Comparison of ENCODE assay signal across 24 cellular contexts in genomic region chr7:134731616-134732015, GRCh38. TPM values are rescaled to one million over a fixed set of nuclear protein-coding genes. Genes with fewer than 3 reads are reported as not detected.
DNase-seq lines count a peak whose midpoint lies in the region; ATAC-seq and TF ChIP-seq lines count a peak whose summit lies in the region.
"Had no signal": no experiment of that assay in that cellular context is flagged by ENCODE, and none has a peak within 500 bp of the region (broad histone marks: within the 10 kb centered on the region; RNA-seq: fewer than 3 reads in every experiment).

No MANE protein-coding gene starts in this region.

- CTCF ChIA-PET in SK-N-SH (lab: Yijun Ruan, JAX): interaction anchor here (0.8 kb wide), 1 partner anchor 19 kb away, joined by 3 read pairs; no protein-coding TSS in a partner anchor

- H3K4me3 ChIP-seq in SK-N-SH (ENCODE audit: low read depth in 2 of 2, low read length in 1 of 2) (no peak overlapping the region), MM.1S (ENCODE audit: low read length) (no peak overlapping the region)
- H3K4me3 ChIP-seq: dorsolateral prefrontal cortex, lower lobe of right lung, neural progenitor cell, testis had no signal

- H2AFZ ChIP-seq in SK-N-SH (ENCODE audit: low read depth) (no peak overlapping the region), MM.1S (ENCODE audit: low read length) (no peak overlapping the region)
- H2AFZ ChIP-seq: neural progenitor cell had no signal

- H3K9me3 ChIP-seq in SK-N-SH: no peaks in the 10 kb centered on the region
- H3K9me3 ChIP-seq in MM.1S (replicated peaks; ENCODE audit: insufficient read depth, low read length): no peaks in the 10 kb centered on the region
- H3K9me3 ChIP-seq: lower lobe of right lung, testis had no signal

- H3K79me2 ChIP-seq in SK-N-SH (ENCODE audit: insufficient read depth): no peaks in the 10 kb centered on the region
- H3K79me2 ChIP-seq in MM.1S (ENCODE audit: low read length): no peaks in the 10 kb centered on the region

- H3K36me3 Mint-ChIP-seq in dendritic cell treated with granulocyte-macrophage colony-stimulating factor and Interleukin-4, amounts not matched to agents 40 ng/mL and 50 ng/mL, for 4 days (ENCODE audit: low read depth): no peaks in the 10 kb centered on the region
- H3K36me3 Mint-ChIP-seq in stimulated activated naive CD8-positive, alpha-beta T cell treated with anti-CD3 and anti-CD28 coated beads, Interleukin-15, Interleukin-2, amounts not matched to agents 100 ng/mL and 50 ng/mL, for 24 hours (ENCODE audit: low read depth): no peaks in the 10 kb centered on the region
- H3K36me3 Mint-ChIP-seq: CD8-positive, alpha-beta T cell; neural progenitor cell had no signal

- peaks cover 74% of the 10 kb centered on the region for H3K4me1 Mint-ChIP-seq in dendritic cell treated with granulocyte-macrophage colony-stimulating factor and Interleukin-4, amounts not matched to agents 40 ng/mL and 50 ng/mL, for 4 days (ENCODE audit: low read depth)
- peaks cover 15% of the 10 kb centered on the region for H3K4me1 Mint-ChIP-seq in stimulated activated naive CD8-positive, alpha-beta T cell treated with anti-CD3 and anti-CD28 coated beads, Interleukin-15, Interleukin-2, amounts not matched to agents 100 ng/mL and 50 ng/mL, for 24 hours (ENCODE audit: low read depth)
- H3K4me1 Mint-ChIP-seq: activated naive CD4-positive, alpha-beta T cell treated with anti-CD3 and anti-CD28 coated beads, Interleukin-2, amount 50 U/mL, for 24 hours had no signal

- TF ChIP-seq CTCF in SK-N-SH (IDR thresholded peaks at IDR 0.05): no peak
- TF ChIP-seq CTCF in MM.1S (IDR thresholded peaks at IDR 0.05; ENCODE audit: low read length): no peak

- no peaks in the 10 kb centered on the region for H3K27me3 ChIP-seq in SK-N-SH (ENCODE audit: insufficient read depth)
- H3K27me3 ChIP-seq in MM.1S (replicated peaks; ENCODE audit: insufficient read depth, low read length): no peaks in the 10 kb centered on the region
- H3K27me3 ChIP-seq: dorsolateral prefrontal cortex, neural progenitor cell, testis had no signal

- TF ChIP-seq RAD21 in SK-N-SH (IDR thresholded peaks at IDR 0.05; ENCODE audit: low read length): no peak

- H3K9ac ChIP-seq in SK-N-SH (no peak overlapping the region), MM.1S (ENCODE audit: low read length) (no peak overlapping the region)
- H3K9ac ChIP-seq: neural progenitor cell had no signal

- 72% methylated on average over 1 of the region's 1 CpG for WGBS in SK-N-SH (ENCODE audit: low lambda C conversion rate)

- peak overlapping the region; percentile 56 for H3K27ac Mint-ChIP-seq in dendritic cell treated with granulocyte-macrophage colony-stimulating factor and Interleukin-4, amounts not matched to agents 40 ng/mL and 50 ng/mL, for 4 days
- peak overlapping the region; percentile 80 for H3K27ac Mint-ChIP-seq in stimulated activated naive CD8-positive, alpha-beta T cell treated with anti-CD3 and anti-CD28 coated beads, Interleukin-15, Interleukin-2, amounts not matched to agents 100 ng/mL and 50 ng/mL, for 24 hours
- H3K27ac Mint-ChIP-seq: activated naive CD4-positive, alpha-beta T cell treated with anti-CD3 and anti-CD28 coated beads, Interleukin-2, amount 50 U/mL, for 24 hours; CD8-positive, alpha-beta T cell; IgD-negative memory B cell; neural progenitor cell; progenitor cell of endocrine pancreas had no signal

- H3K9me3 Mint-ChIP-seq in dendritic cell treated with granulocyte-macrophage colony-stimulating factor and Interleukin-4, amounts not matched to agents 40 ng/mL and 50 ng/mL, for 4 days: peaks cover 7% of the 10 kb centered on the region
- H3K9me3 Mint-ChIP-seq in stimulated activated naive CD8-positive, alpha-beta T cell treated with anti-CD3 and anti-CD28 coated beads, Interleukin-15, Interleukin-2, amounts not matched to agents 100 ng/mL and 50 ng/mL, for 24 hours: no peaks in the 10 kb centered on the region
- H3K9me3 Mint-ChIP-seq: activated naive CD4-positive, alpha-beta T cell treated with anti-CD3 and anti-CD28 coated beads, Interleukin-2, amount 50 U/mL, for 24 hours; CD8-positive, alpha-beta T cell had no signal

- no peak for TF ChIP-seq EP300 in SK-N-SH (IDR thresholded peaks at IDR 0.05; ENCODE audit: borderline replicate concordance in 1 of 2, low read depth in 1 of 2, low read length in 1 of 2)

- H3F3A ChIP-seq in SK-N-SH (replicated peaks; ENCODE audit: insufficient read depth) (peaks cover 30% of the 10 kb centered on the region), MM.1S (ENCODE audit: insufficient read depth, low read length) (0 out of 2 replicates have a peak, but pooled peaks cover 6% of the 10 kb centered on the region)

- no peak for DNase-seq in SK-N-SH
- peak; percentile 41 for DNase-seq in MM.1S
- DNase-seq in NCI-H2107 (lab: John Stamatoyannopoulos, UW): no peak
- no peak for DNase-seq in stimulated activated CD8-positive, alpha-beta memory T cell treated with anti-CD3 and anti-CD28 coated beads, Interleukin-4, amount 100 ng/mL, for 48 hours
- DNase-seq: activated CD4-positive, CD25-positive, alpha-beta regulatory T cell; CD8-positive, alpha-beta T cell; central memory CD4-positive, alpha-beta T cell; dorsolateral prefrontal cortex; lower lobe of right lung; NCI-H1105 treated with DMSO at 0.1 percent for 48 hours; NCI-H2081; NCI-H446; PC-3; Right ventricle myocardium superior; testis had no signal

- intact Hi-C loops in dendritic cell treated with granulocyte-macrophage colony-stimulating factor and Interleukin-4, amounts not matched to agents 40 ng/mL and 50 ng/mL, for 4 days (cut with micrococcal nuclease): no loop called here

- H3K27ac ChIP-seq in SK-N-SH (ENCODE audit: low read depth in 2 of 2, low read length in 1 of 2) (peak overlapping the region; percentile 86; a peak in 3 of 4 replicates), MM.1S (ENCODE audit: low read length) (peak overlapping the region; percentile 22; the same call in 1 of the 2 replicates)
- H3K27ac ChIP-seq: 22Rv1, neural progenitor cell had no signal

- no peak for ATAC-seq in SK-N-SH treated with all-trans-retinoic acid at 6 μM for 48 hours
- no peak for ATAC-seq in HG02610 (IDR thresholded peaks at IDR 0.05; ENCODE audit: unreplicated experiment)
- ATAC-seq: CD8-positive, alpha-beta T cell; lower lobe of right lung; PC-3 had no signal

- no peaks in the 10 kb centered on the region for H3K36me3 ChIP-seq in SK-N-SH (replicated peaks in 1 of 2; ENCODE audit: control insufficient read depth in 1 of 2, insufficient read depth in 2 of 2, low read length in 1 of 2)
- no peaks in the 10 kb centered on the region for H3K36me3 ChIP-seq in MM.1S (replicated peaks; ENCODE audit: insufficient read depth, low read length)
- H3K36me3 ChIP-seq: lower lobe of right lung, neural progenitor cell had no signal

- H3K9me2 ChIP-seq in SK-N-SH: no peaks in the 10 kb centered on the region
- no peaks in the 10 kb centered on the region for H3K9me2 ChIP-seq in MM.1S (replicated peaks; ENCODE audit: insufficient read depth, low read length)

- peaks cover 2 to 18% of the 10 kb centered on the region in 2 experiments; a peak in 3 of 4 replicates for H3K4me1 ChIP-seq in SK-N-SH (ENCODE audit: control insufficient read depth in 1 of 2, insufficient read depth in 2 of 2, low read depth in 1 of 2, low read length in 1 of 2)
- H3K4me1 ChIP-seq in MM.1S (ENCODE audit: low read length): peaks cover 18% of the 10 kb centered on the region
- H3K4me1 ChIP-seq: neural progenitor cell had no signal

- H3K4me2 ChIP-seq in SK-N-SH (peak overlapping the region; percentile 67; the same call in 1 of the 2 replicates), MM.1S (ENCODE audit: low read depth, low read length) (peak overlapping the region; percentile 27; the same call in 1 of the 2 replicates)
- H3K4me2 ChIP-seq: neural progenitor cell had no signal

- no peaks in the 10 kb centered on the region for H3K27me3 Mint-ChIP-seq in dendritic cell treated with granulocyte-macrophage colony-stimulating factor and Interleukin-4, amounts not matched to agents 40 ng/mL and 50 ng/mL, for 4 days
- H3K27me3 Mint-ChIP-seq in stimulated activated naive CD8-positive, alpha-beta T cell treated with anti-CD3 and anti-CD28 coated beads, Interleukin-15, Interleukin-2, amounts not matched to agents 100 ng/mL and 50 ng/mL, for 24 hours: no peaks in the 10 kb centered on the region
- H3K27me3 Mint-ChIP-seq: activated naive CD4-positive, alpha-beta T cell treated with anti-CD3 and anti-CD28 coated beads, Interleukin-2, amount 50 U/mL, for 24 hours had no signal

- H3K4me3 Mint-ChIP-seq in dendritic cell treated with granulocyte-macrophage colony-stimulating factor and Interleukin-4, amounts not matched to agents 40 ng/mL and 50 ng/mL, for 4 days: no peak overlapping the region
- H3K4me3 Mint-ChIP-seq in stimulated activated naive CD8-positive, alpha-beta T cell treated with anti-CD3 and anti-CD28 coated beads, Interleukin-15, Interleukin-2, amounts not matched to agents 100 ng/mL and 50 ng/mL, for 24 hours: no peak overlapping the region
- H3K4me3 Mint-ChIP-seq: activated naive CD4-positive, alpha-beta T cell treated with anti-CD3 and anti-CD28 coated beads, Interleukin-2, amount 50 U/mL, for 24 hours; CD8-positive, alpha-beta T cell; IgD-negative memory B cell; neural progenitor cell had no signal

- POLR2A ChIA-PET in SK-N-SH (lab: Yijun Ruan, JAX): interaction anchor here (0.6 kb wide), 1 partner anchor 534 kb away, joined by 3 read pairs; no protein-coding TSS in a partner anchor

- H4K20me1 ChIP-seq in SK-N-SH (ENCODE audit: insufficient read depth) (no peaks in the 10 kb centered on the region), MM.1S (ENCODE audit: insufficient read depth, low read length) (no peaks in the 10 kb centered on the region)

TF ChIP-seq in SK-N-SH, 30 proteins besides CTCF, POLR2A, EP300 and RAD21:
- TF ChIP-seq EZH2phosphoT487 (IDR thresholded peaks at IDR 0.05; ENCODE audit: borderline replicate concordance, low read depth): no peak
- peak; percentile 26; the same call in 1 of the 2 replicates for TF ChIP-seq POLR2AphosphoS5 (IDR thresholded peaks at IDR 0.05; ENCODE audit: low read depth, low read length)
TF ChIP-seq in SK-N-SH: peak in this region for 1.

TF ChIP-seq in SK-N-SH treated with all-trans-retinoic acid at 6 μM for 48 hours, 23 proteins besides CTCF, POLR2A, EP300 and RAD21:
- TF ChIP-seq TCF4 (CRISPR knock-in tag; IDR thresholded peaks at IDR 0.05; ENCODE audit: borderline replicate concordance) (no peak), OSR1 (CRISPR knock-in tag; IDR thresholded peaks at IDR 0.05) (no peak), GLIS3 (CRISPR knock-in tag; IDR thresholded peaks at IDR 0.05) (no peak)

RNA-seq across cellular contexts. Expression of gene CALD1, which starts 47.8 kb away (rescaled TPM):
- polyA plus RNA-seq in SK-N-SH (2012; rRNA removed): 299 and 303 TPM in 2 replicates
- 269 and 329 TPM in 2 replicates for polyA plus RNA-seq in SK-N-SH (2012; cell fraction: cytosol; rRNA removed)
- 304 and 462 TPM in 2 replicates for polyA plus RNA-seq in SK-N-SH (2012; cell fraction: nucleus; rRNA removed)
